In genomic region chr12:67716817-67717216, GRCh38 we compare ENCODE assay signal across 16 cellular contexts.
A peak's percentile ranks its signal among the peaks of the same experiment; 100 is the strongest.
DNase-seq lines count a peak whose midpoint lies in the region; ATAC-seq, FAIRE-seq and TF ChIP-seq lines count a peak whose summit lies in the region.
"Had no signal": no experiment of that assay in that cellular context is flagged by ENCODE, and none has a peak within 500 bp of the region (broad histone marks: within the 10 kb centered on the region; RNA-seq: fewer than 3 reads in every experiment).

No MANE protein-coding gene starts in this region.

- H3K36me3 ChIP-seq in kidney (ENCODE audit: control insufficient read depth in 1 of 2, insufficient read depth in 2 of 2, low read length in 2 of 2), result no peaks in the 10 kb centered on the region
- H3K36me3 ChIP-seq: esophagus squamous epithelium, tibial nerve had no signal

- DNase-seq in Right ventricle myocardium inferior (ENCODE audit: missing footprints), result no peak
- no peak for DNase-seq in cardiac septum (ENCODE audit: low spot score)
- no peak for DNase-seq in left lobe of liver (ENCODE audit: low spot score)
- DNase-seq in activated CD8-positive, alpha-beta T cell treated with anti-CD3 and anti-CD28 coated beads for 36 hours, result no peak
- DNase-seq in kidney, result no peak
- DNase-seq: 8988T; activated CD4-positive, alpha-beta T cell treated with anti-CD3 and anti-CD28 coated beads for 4 hours; Calu3; esophagus squamous epithelium; Kasumi-1; NCI-H2081 treated with DMSO at 0.1 percent for 48 hours had no signal

- no peaks in the 10 kb centered on the region for H3K9me3 ChIP-seq in kidney (ENCODE audit: control insufficient read depth in 1 of 2, low read length in 2 of 2)
- H3K9me3 ChIP-seq: esophagus squamous epithelium, tibial nerve had no signal

- H3K4me3 Mint-ChIP-seq in activated CD8-positive, alpha-beta T cell treated with anti-CD3 and anti-CD28 coated beads for 36 hours, result no peak overlapping the region
- H3K4me3 Mint-ChIP-seq in stimulated activated memory B cell treated with anti-CD40 and anti-IgM and Interleukin-4, amounts not matched to agents 10 μg/mL and 1 μg/mL and 100 μg/mL, for 72 hours, result no peak overlapping the region
- H3K4me3 Mint-ChIP-seq: T-helper 1 cell treated with Interleukin-12 subunit alpha and Interleukin-12 subunit beta and Interleukin-4 antibody, amounts not matched to agents 30 μg/mL and 1 μg/mL, for 36 hours had no signal

- H3K4me1 Mint-ChIP-seq in activated CD8-positive, alpha-beta T cell treated with anti-CD3 and anti-CD28 coated beads for 36 hours (ENCODE audit: low read depth), result no peaks in the 10 kb centered on the region
- peaks cover 11% of the 10 kb centered on the region for H3K4me1 Mint-ChIP-seq in stimulated activated memory B cell treated with anti-CD40 and anti-IgM and Interleukin-4, amounts not matched to agents 10 μg/mL and 1 μg/mL and 100 μg/mL, for 72 hours

- POLR2A ChIA-PET in activated CD8-positive, alpha-beta T cell treated with anti-CD3 and anti-CD28 coated beads for 36 hours (lab: Charles Lee), result no interaction called here

- no peak overlapping the region for H3K4me3 ChIP-seq in kidney (ENCODE audit: low read length in 2 of 2)
- H3K4me3 ChIP-seq: esophagus squamous epithelium, tibial nerve had no signal

- no peak for FAIRE-seq in kidney (lab: Jason Lieb, UNC)

- H3K27ac ChIP-seq in kidney (ENCODE audit: low read depth in 2 of 2, low read length in 2 of 2), result no peak overlapping the region
- H3K27ac ChIP-seq: tibial nerve had no signal

- no peaks in the 10 kb centered on the region for H3K36me3 Mint-ChIP-seq in activated CD8-positive, alpha-beta T cell treated with anti-CD3 and anti-CD28 coated beads for 36 hours (ENCODE audit: low read depth)
- peaks cover 6% of the 10 kb centered on the region for H3K36me3 Mint-ChIP-seq in stimulated activated memory B cell treated with anti-CD40 and anti-IgM and Interleukin-4, amounts not matched to agents 10 μg/mL and 1 μg/mL and 100 μg/mL, for 72 hours

- intact Hi-C loops in Right ventricle myocardium inferior (cut with DNase I), result loop anchor here (2.0 to 10.0 kb wide), 2 partner anchors 60 to 282 kb away; no protein-coding TSS in a partner anchor
- intact Hi-C loops in cardiac septum (cut with DNase I), result no loop called here
- intact Hi-C loops in activated CD8-positive, alpha-beta T cell treated with anti-CD3 and anti-CD28 coated beads for 36 hours (cut with micrococcal nuclease), result no loop called here
- intact Hi-C loops in kidney (cut with DNase I), result no loop called here

- CTCF ChIA-PET in activated CD8-positive, alpha-beta T cell treated with anti-CD3 and anti-CD28 coated beads for 36 hours (lab: Charles Lee), result interaction anchor here (0.6 to 1.3 kb wide), 2 partner anchors 11 to 226 kb away, joined by 3 read pairs; no protein-coding TSS in a partner anchor

- TF ChIP-seq CTCF in activated CD8-positive, alpha-beta T cell treated with anti-CD3 and anti-CD28 coated beads for 36 hours (IDR thresholded peaks at IDR 0.05), result no peak
- no peak for TF ChIP-seq CTCF in kidney (IDR thresholded peaks at IDR 0.05; ENCODE audit: borderline replicate concordance, extremely low read depth, insufficient read depth)

- no peak overlapping the region for H3K9ac ChIP-seq in kidney (ENCODE audit: low read length in 2 of 2)

- no peaks in the 10 kb centered on the region for H3K9me3 Mint-ChIP-seq in activated CD8-positive, alpha-beta T cell treated with anti-CD3 and anti-CD28 coated beads for 36 hours
- no peaks in the 10 kb centered on the region for H3K9me3 Mint-ChIP-seq in stimulated activated memory B cell treated with anti-CD40 and anti-IgM and Interleukin-4, amounts not matched to agents 10 μg/mL and 1 μg/mL and 100 μg/mL, for 72 hours
- H3K9me3 Mint-ChIP-seq: T-helper 1 cell treated with Interleukin-12 subunit alpha and Interleukin-12 subunit beta and Interleukin-4 antibody, amounts not matched to agents 30 μg/mL and 1 μg/mL, for 36 hours had no signal

- peaks cover 2% of the 10 kb centered on the region for H3K27me3 Mint-ChIP-seq in activated CD8-positive, alpha-beta T cell treated with anti-CD3 and anti-CD28 coated beads for 36 hours
- H3K27me3 Mint-ChIP-seq in stimulated activated memory B cell treated with anti-CD40 and anti-IgM and Interleukin-4, amounts not matched to agents 10 μg/mL and 1 μg/mL and 100 μg/mL, for 72 hours, result no peaks in the 10 kb centered on the region

- no peaks in the 10 kb centered on the region for H3K4me1 ChIP-seq in kidney (ENCODE audit: control insufficient read depth in 1 of 2, insufficient read depth in 1 of 2, low read depth in 1 of 2, low read length in 2 of 2)

- no peak overlapping the region for H3K27ac Mint-ChIP-seq in activated CD8-positive, alpha-beta T cell treated with anti-CD3 and anti-CD28 coated beads for 36 hours
- no peak overlapping the region for H3K27ac Mint-ChIP-seq in stimulated activated memory B cell treated with anti-CD40 and anti-IgM and Interleukin-4, amounts not matched to agents 10 μg/mL and 1 μg/mL and 100 μg/mL, for 72 hours
- H3K27ac Mint-ChIP-seq: T-helper 1 cell treated with Interleukin-12 subunit alpha and Interleukin-12 subunit beta and Interleukin-4 antibody, amounts not matched to agents 30 μg/mL and 1 μg/mL, for 36 hours had no signal

- ATAC-seq in Right ventricle myocardium inferior (peak; percentile 45), esophagus mucosa (peak; percentile 76), left lobe of liver (peak; percentile 57), GM18502 (IDR thresholded peaks at IDR 0.05; ENCODE audit: poor library complexity, unreplicated experiment) (no peak)
- ATAC-seq in activated CD8-positive, alpha-beta T cell treated with anti-CD3 and anti-CD28 coated beads for 36 hours, result no peak
- no peak for ATAC-seq in stimulated activated memory B cell treated with anti-CD40 and anti-IgM and Interleukin-4, amounts not matched to agents 10 μg/mL and 1 μg/mL and 100 μg/mL, for 72 hours

Comparison
In these comparisons a context has a peak if more than half of its experiments do, and no peak if none do; other contexts are left out.
1. ATAC-seq: peak in Right ventricle myocardium inferior (single experiment), esophagus mucosa (single experiment) and left lobe of liver (single experiment); none in GM18502 (single experiment), activated CD8-positive, alpha-beta T cell treated with anti-CD3 and anti-CD28 coated beads for 36 hours (single experiment) and stimulated activated memory B cell treated with anti-CD40 and anti-IgM and Interleukin-4, amounts not matched to agents 10 μg/mL and 1 μg/mL and 100 μg/mL, for 72 hours (single experiment).